8 cellular contexts compared by ENCODE assay signal in the genomic region with DNA sequence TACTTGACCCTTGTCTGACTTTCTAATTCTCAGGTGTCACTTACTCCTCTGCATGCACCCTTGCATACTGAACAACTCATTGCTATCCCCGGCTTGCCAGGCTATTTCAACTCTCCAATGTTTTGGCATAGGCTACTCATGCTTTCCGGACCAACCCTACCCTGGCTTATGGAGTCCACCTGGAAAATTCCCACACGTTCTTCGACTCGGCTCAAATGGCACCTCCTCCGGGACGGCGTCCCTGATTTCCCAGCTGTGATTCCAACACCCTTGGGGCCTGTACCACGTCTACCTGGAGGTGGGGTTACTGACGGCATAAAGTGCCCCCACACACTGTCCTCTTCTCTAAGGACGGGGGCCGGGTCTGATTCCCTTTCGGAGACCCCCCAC. TPM values are rescaled to one million over a fixed set of nuclear protein-coding genes. Genes with fewer than 3 reads are reported as not detected.
DNase-seq lines count a peak whose midpoint lies in the region; ATAC-seq, FAIRE-seq and TF ChIP-seq lines count a peak whose summit lies in the region.

No MANE protein-coding gene starts in this region.

- no peaks in the 10 kb centered on the region for H3K4me1 ChIP-seq in iPS DF 6.9 (ENCODE audit: control insufficient read depth, insufficient read depth, low read length)

- DNase-seq in NCI-H146 (lab: John Stamatoyannopoulos, UW), result peak; percentile 22
- DNase-seq in NCI-H146 treated with DMSO at 0.1 percent for 48 hours (lab: John Stamatoyannopoulos, UW; ENCODE audit: unreplicated experiment), result no peak
- DNase-seq in iPS DF 6.9 (ENCODE audit: low read depth, low spot score), result no peak
- no peak for DNase-seq in GM12892 (ENCODE audit: insufficient read length)

- H3K36me3 Mint-ChIP-seq in activated T-helper 17 cell treated with anti-CD3 and anti-CD28 coated beads, Interleukin-2, amount 50 U/mL, for 72 hours (ENCODE audit: low read depth), result peaks cover 64% of the 10 kb centered on the region

- FAIRE-seq in GM12892 (lab: Jason Lieb, UNC), result no peak

- H3K27ac Mint-ChIP-seq in activated T-helper 17 cell treated with anti-CD3 and anti-CD28 coated beads, Interleukin-2, amount 50 U/mL, for 72 hours, result peak overlapping the region; percentile 87

- WGBS in iPS DF 6.9 (ENCODE audit: insufficient coverage, insufficient read length), result no CpG with 5 or more reads among the region's 13 CpGs

- H3K36me3 ChIP-seq in iPS DF 6.9 (ENCODE audit: control insufficient read depth, insufficient read depth, low read length), result peaks cover 7% of the 10 kb centered on the region; the same call in 1 of the 2 replicates

- ATAC-seq in HG03342 (IDR thresholded peaks at IDR 0.05; ENCODE audit: unreplicated experiment), result peak; percentile 12
- ATAC-seq in activated T-helper 17 cell treated with anti-CD3 and anti-CD28 coated beads, Interleukin-2, amount 50 U/mL, for 72 hours (replicated peaks), result peak; percentile 4
- no peak for ATAC-seq in GM21447 (IDR thresholded peaks at IDR 0.05; ENCODE audit: unreplicated experiment)

- peaks cover 37% of the 10 kb centered on the region for H3K4me1 Mint-ChIP-seq in activated T-helper 17 cell treated with anti-CD3 and anti-CD28 coated beads, Interleukin-2, amount 50 U/mL, for 72 hours

- H3K4me3 ChIP-seq in iPS DF 6.9 (ENCODE audit: low read length) (peak overlapping the region; percentile 95; the same call in 1 of the 2 replicates), skin epidermis (peak overlapping the region; percentile 62 to 96 (median 86))

- no peaks in the 10 kb centered on the region for H3K9me3 ChIP-seq in iPS DF 6.9 (ENCODE audit: control insufficient read depth, insufficient read depth, low read length)

- no peak for TF ChIP-seq POLR2A in GM12892 (IDR thresholded peaks at IDR 0.05; ENCODE audit: low read depth, low read length)

- no peaks in the 10 kb centered on the region for H3K9me3 Mint-ChIP-seq in activated T-helper 17 cell treated with anti-CD3 and anti-CD28 coated beads, Interleukin-2, amount 50 U/mL, for 72 hours

- no peaks in the 10 kb centered on the region for H3K27me3 ChIP-seq in iPS DF 6.9 (ENCODE audit: control insufficient read depth, insufficient read depth, low read length)

- H3K4me3 Mint-ChIP-seq in activated T-helper 17 cell treated with anti-CD3 and anti-CD28 coated beads, Interleukin-2, amount 50 U/mL, for 72 hours, result peak overlapping the region; percentile 93

- H3K27ac ChIP-seq in iPS DF 6.9 (ENCODE audit: low read length) (no peak overlapping the region), skin epidermis (peak overlapping the region; percentile 18 to 90 (median 84))

- no peaks in the 10 kb centered on the region for H3K27me3 Mint-ChIP-seq in activated T-helper 17 cell treated with anti-CD3 and anti-CD28 coated beads, Interleukin-2, amount 50 U/mL, for 72 hours

RNA-seq across cellular contexts. Expression of a gene that starts 0.5 kb away (rescaled TPM):
- 10 to 100 TPM; 19.7 to 20.2 TPM for total RNA-seq in activated T-helper 17 cell treated with anti-CD3 and anti-CD28 coated beads, Interleukin-2, amount 50 U/mL, for 72 hours
- 11.6 TPM for polyA plus RNA-seq in GM12892 (2012; ENCODE audit: missing spikeins)

RNA-seq across cellular contexts. Expression of a gene that starts 0.6 kb away (rescaled TPM):
- total RNA-seq in activated T-helper 17 cell treated with anti-CD3 and anti-CD28 coated beads, Interleukin-2, amount 50 U/mL, for 72 hours, result 100 to 1,000 TPM; 121 to 139 TPM
- polyA plus RNA-seq in GM12892 (2012; ENCODE audit: missing spikeins), result 68.6 TPM
